ENCODE assay signal across 19 cellular contexts in genomic region chr4:86338521-86338920, GRCh38. TPM values are rescaled to one million over a fixed set of nuclear protein-coding genes. Genes with fewer than 3 reads are reported as not detected.
DNase-seq lines count a peak whose midpoint lies in the region; ATAC-seq and TF ChIP-seq lines count a peak whose summit lies in the region.
"Had no signal": no experiment of that assay in that cellular context is flagged by ENCODE, and none has a peak within 500 bp of the region (broad histone marks: within the 10 kb centered on the region; RNA-seq: fewer than 3 reads in every experiment).

No MANE protein-coding gene starts in this region.

- DNase-seq in LNCaP clone FGC (ENCODE audit: low read depth) (peak; percentile 23), chondrocyte (ENCODE audit: low spot score) (no peak), mesothelial cell of epicardium (ENCODE audit: low spot score in 2 of 2, unreplicated experiment in 2 of 2) (no peak), endodermal cell (no peak), tibial artery (no peak)
- DNase-seq: activated CD8-positive, alpha-beta memory T cell treated with anti-CD3 and anti-CD28 coated beads for 24 hours; activated T-cell treated with anti-CD3 and anti-CD28 coated beads, Interleukin-2, amount 50 U/mL, for 48 hours; CD4-positive, CD25-positive, alpha-beta regulatory T cell; dorsolateral prefrontal cortex; Peyer's patch; stimulated activated CD8-positive, alpha-beta memory T cell treated with anti-CD3 and anti-CD28 coated beads, Interleukin-4, amount 100 ng/mL, for 48 hours had no signal

- H3K27me3 ChIP-seq in ACC112 (ENCODE audit: insufficient read depth, low read length) (no peaks in the 10 kb centered on the region), endodermal cell (ENCODE audit: control insufficient read depth, insufficient read depth, low read length, poor library complexity, severe bottlenecking) (no peaks in the 10 kb centered on the region), tibial artery (no peaks in the 10 kb centered on the region)
- H3K27me3 ChIP-seq: dorsolateral prefrontal cortex, MG63, Peyer's patch had no signal

- peak overlapping the region; percentile 35 for H2AFZ ChIP-seq in ACC112 (ENCODE audit: low read length, unreplicated experiment)

- H3K4me3 ChIP-seq in ACC112 (ENCODE audit: low read depth, low read length) (peak overlapping the region; percentile 14; the same call in 1 of the 2 replicates), LNCaP clone FGC (ENCODE audit: low read depth, low read length) (no peak overlapping the region), endodermal cell (ENCODE audit: low read length) (no peak overlapping the region), tibial artery (no peak overlapping the region)
- H3K4me3 ChIP-seq: dorsolateral prefrontal cortex, MG63, Peyer's patch, SK-N-MC had no signal

- TF ChIP-seq CTCF in LNCaP clone FGC (IDR thresholded peaks at IDR 0.05; ENCODE audit: control insufficient read depth, extremely low read depth, insufficient read depth) (no peak), chondrocyte (IDR thresholded peaks at IDR 0.05) (no peak), mesothelial cell of epicardium (IDR thresholded peaks at IDR 0.05; ENCODE audit: unreplicated experiment) (no peak), endodermal cell (conservative IDR thresholded peaks at IDR 0.05) (no peak), tibial artery (IDR thresholded peaks at IDR 0.05) (no peak)

- ATAC-seq in GM21528 (IDR thresholded peaks at IDR 0.05; ENCODE audit: low FRiP score, unreplicated experiment) = no peak
- no peak for ATAC-seq in HG03159 (IDR thresholded peaks at IDR 0.05; ENCODE audit: unreplicated experiment)
- ATAC-seq: natural killer cell treated with Interleukin-12 subunit alpha and Interleukin-12 subunit beta and Interleukin-15 and Interleukin-18, amount 100 ng/mL, for 72 hours had no signal

- H3K4me1 Mint-ChIP-seq in chondrocyte (ENCODE audit: low read depth) = peaks cover 24% of the 10 kb centered on the region
- peaks cover 24% of the 10 kb centered on the region for H3K4me1 Mint-ChIP-seq in mesothelial cell of epicardium
- H3K4me1 Mint-ChIP-seq in endodermal cell = no peaks in the 10 kb centered on the region
- H3K4me1 Mint-ChIP-seq: CD4-positive, CD25-positive, alpha-beta regulatory T cell had no signal

- H3K27ac ChIP-seq in ACC112 (ENCODE audit: low read depth, low read length) = peak overlapping the region; percentile 85
- H3K27ac ChIP-seq in endodermal cell (ENCODE audit: low read depth, low read length) = no peak overlapping the region
- H3K27ac ChIP-seq in tibial artery = no peak overlapping the region
- H3K27ac ChIP-seq: Peyer's patch, SK-N-MC had no signal

- H3K9me3 Mint-ChIP-seq in chondrocyte (ENCODE audit: low read depth) (no peaks in the 10 kb centered on the region), mesothelial cell of epicardium (no peaks in the 10 kb centered on the region), endodermal cell (peaks cover 5% of the 10 kb centered on the region)
- H3K9me3 Mint-ChIP-seq: natural killer cell treated with Interleukin-12 subunit alpha and Interleukin-12 subunit beta and Interleukin-15 and Interleukin-18, amount 100 ng/mL, for 72 hours had no signal

- 67 to 82% methylated on average over 1 to 3 of the region's 3 CpGs for WGBS in endodermal cell (ENCODE audit: insufficient coverage in 1 of 2, insufficient read length in 1 of 2), 2 experiments

- peak overlapping the region; percentile 77 for H3K27ac Mint-ChIP-seq in chondrocyte (ENCODE audit: unreplicated experiment)
- peak overlapping the region; percentile 62 for H3K27ac Mint-ChIP-seq in mesothelial cell of epicardium
- H3K27ac Mint-ChIP-seq in endodermal cell = no peak overlapping the region
- H3K27ac Mint-ChIP-seq: activated naive CD8-positive, alpha-beta T cell; CD4-positive, CD25-positive, alpha-beta regulatory T cell; natural killer cell treated with Interleukin-12 subunit alpha and Interleukin-12 subunit beta and Interleukin-15 and Interleukin-18, amount 100 ng/mL, for 72 hours; progenitor cell of endocrine pancreas had no signal

- H3K36me3 Mint-ChIP-seq in chondrocyte (ENCODE audit: low read depth) (no peaks in the 10 kb centered on the region), mesothelial cell of epicardium (no peaks in the 10 kb centered on the region), endodermal cell (ENCODE audit: low read depth) (peaks cover 27% of the 10 kb centered on the region)
- H3K36me3 Mint-ChIP-seq: activated naive CD8-positive, alpha-beta T cell; CD4-positive, CD25-positive, alpha-beta regulatory T cell; natural killer cell treated with Interleukin-12 subunit alpha and Interleukin-12 subunit beta and Interleukin-15 and Interleukin-18, amount 100 ng/mL, for 72 hours had no signal

- H3K27me3 Mint-ChIP-seq in chondrocyte (ENCODE audit: low read depth) = no peaks in the 10 kb centered on the region
- no peaks in the 10 kb centered on the region for H3K27me3 Mint-ChIP-seq in mesothelial cell of epicardium (ENCODE audit: low read depth)
- H3K27me3 Mint-ChIP-seq in endodermal cell (ENCODE audit: insufficient read depth) = no peaks in the 10 kb centered on the region
- H3K27me3 Mint-ChIP-seq: activated naive CD8-positive, alpha-beta T cell; CD4-positive, CD25-positive, alpha-beta regulatory T cell; natural killer cell treated with Interleukin-12 subunit alpha and Interleukin-12 subunit beta and Interleukin-15 and Interleukin-18, amount 100 ng/mL, for 72 hours; progenitor cell of endocrine pancreas had no signal

- H3K4me3 Mint-ChIP-seq in chondrocyte (ENCODE audit: unreplicated experiment) (no peak overlapping the region), mesothelial cell of epicardium (no peak overlapping the region), endodermal cell (no peak overlapping the region)
- H3K4me3 Mint-ChIP-seq: activated naive CD8-positive, alpha-beta T cell; CD4-positive, CD25-positive, alpha-beta regulatory T cell; natural killer cell treated with Interleukin-12 subunit alpha and Interleukin-12 subunit beta and Interleukin-15 and Interleukin-18, amount 100 ng/mL, for 72 hours had no signal

- H3K4me1 ChIP-seq in ACC112 (ENCODE audit: control insufficient read depth, insufficient read depth, low read length, unreplicated experiment) (peaks cover 21% of the 10 kb centered on the region), endodermal cell (ENCODE audit: control insufficient read depth, insufficient read depth, low read length) (no peaks in the 10 kb centered on the region), tibial artery (no peaks in the 10 kb centered on the region)
- H3K4me1 ChIP-seq: Peyer's patch had no signal

- no peak overlapping the region for H3K9ac ChIP-seq in endodermal cell (ENCODE audit: extremely low read depth, low read length, poor library complexity, severe bottlenecking)

- no peaks in the 10 kb centered on the region for H3K36me3 ChIP-seq in ACC112 (ENCODE audit: insufficient read depth, low read length)
- H3K36me3 ChIP-seq in endodermal cell (ENCODE audit: control insufficient read depth, insufficient read depth, low read length) = no peaks in the 10 kb centered on the region
- no peaks in the 10 kb centered on the region for H3K36me3 ChIP-seq in tibial artery
- H3K36me3 ChIP-seq: MG63, Peyer's patch had no signal

- intact Hi-C loops in tibial artery (cut with DNase I; ENCODE audit: low total_unique reads) = no loop called here

- H3K79me2 ChIP-seq in ACC112 (ENCODE audit: control insufficient read depth, insufficient read depth, low read length, unreplicated experiment) = no peaks in the 10 kb centered on the region

- H3K9me3 ChIP-seq in endodermal cell (ENCODE audit: control insufficient read depth, low read length) (peaks cover 13% of the 10 kb centered on the region), tibial artery (no peaks in the 10 kb centered on the region)
- H3K9me3 ChIP-seq: MG63, Peyer's patch had no signal

RNA-seq across cellular contexts. Expression of gene MAPK10, which starts 21.3 kb away (rescaled TPM):
- total RNA-seq in chondrocyte (14.1 to 75.6 TPM (median 14.4 TPM) in 3 replicates), mesothelial cell of epicardium (20.8 to 25.2 TPM (median 24.4 TPM) in 3 replicates), endodermal cell (10 to 100 TPM; 45.1 to 70.2 TPM)
- polyA plus RNA-seq in endodermal cell (2013, experiment 1 of 2) = 68.7 TPM
- polyA plus RNA-seq in endodermal cell (2013, experiment 2 of 2) = 59.2 TPM
- polyA plus RNA-seq: CD4-positive, CD25-positive, alpha-beta regulatory T cell had no signal
